In genomic region chr22:35739642-35740041, GRCh38 we compare ENCODE assay signal across 11 cellular contexts. TPM values are rescaled to one million over a fixed set of nuclear protein-coding genes. Genes with fewer than 3 reads are reported as not detected.
A peak's percentile ranks its signal among the peaks of the same experiment; 100 is the strongest.
DNase-seq lines count a peak whose midpoint lies in the region; ATAC-seq and TF ChIP-seq lines count a peak whose summit lies in the region.
"Had no signal": no experiment of that assay in that cellular context is flagged by ENCODE, and none has a peak within 500 bp of the region (broad histone marks: within the 10 kb centered on the region; RNA-seq: fewer than 3 reads in every experiment).

No MANE protein-coding gene starts in this region.

- no peak for TF ChIP-seq EP300 in sigmoid colon (IDR thresholded peaks at IDR 0.05)

- H3K27me3 ChIP-seq in PC-3 (ENCODE audit: low read length) (no peaks in the 10 kb centered on the region), sigmoid colon (no peaks in the 10 kb centered on the region)

- no peaks in the 10 kb centered on the region for H3K9me2 ChIP-seq in PC-3 (replicated peaks; ENCODE audit: low read length)

- H3K4me3 ChIP-seq in GM12865 (ENCODE audit: low read depth, low read length) = no peak overlapping the region
- H3K4me3 ChIP-seq in PC-3 (ENCODE audit: low read length) = no peak overlapping the region
- H3K4me3 ChIP-seq in fibroblast of pulmonary artery (replicated peaks; ENCODE audit: low read depth, low read length) = no peak overlapping the region
- H3K4me3 ChIP-seq in sigmoid colon = no peak overlapping the region
- H3K4me3 ChIP-seq: skin epidermis had no signal

- CTCF ChIA-PET in PC-3 (lab: Charles Lee) = no interaction called here

- H3K9ac ChIP-seq in PC-3 (ENCODE audit: low read length) = no peak overlapping the region

- H3K79me2 ChIP-seq in PC-3 (ENCODE audit: low read length) = no peaks in the 10 kb centered on the region

- peak; percentile 9 for DNase-seq in GM12865 (ENCODE audit: low read depth)
- peak; percentile 15 for DNase-seq in PC-3
- no peak for DNase-seq in fibroblast of pulmonary artery (ENCODE audit: low read depth)
- DNase-seq in sigmoid colon = no peak
- DNase-seq in superior temporal gyrus (ENCODE audit: extremely low spot score) = no peak
- DNase-seq in NCI-H146 treated with DMSO at 0.1 percent for 48 hours (lab: John Stamatoyannopoulos, UW; ENCODE audit: unreplicated experiment) = no peak
- DNase-seq: effector CD8-positive, alpha-beta T cell; NCI-H2171 had no signal

- H3K4me1 ChIP-seq in PC-3 (ENCODE audit: insufficient read depth, low read length) (peaks cover 22% of the 10 kb centered on the region), sigmoid colon (peaks cover 0 to 8% (median 2%) of the 10 kb centered on the region in 4 donors)

- TF ChIP-seq POLR2A in sigmoid colon (IDR thresholded peaks at IDR 0.05) = no peak

- H3K27ac ChIP-seq in PC-3 (ENCODE audit: low read length) (no peak overlapping the region), sigmoid colon (no peak overlapping the region)
- H3K27ac ChIP-seq: skin epidermis had no signal

- H3K4me2 ChIP-seq in PC-3 (ENCODE audit: low read length) = no peak overlapping the region

- 85 to 86% methylated on average over 5 of the region's 5 CpGs for WGBS in sigmoid colon, 2 donors

- no peaks in the 10 kb centered on the region; the same call in 1 of the 2 replicates for H3K36me3 ChIP-seq in PC-3 (ENCODE audit: low read depth, low read length)
- peaks cover 0 to 63% (median 9%) of the 10 kb centered on the region in 4 donors for H3K36me3 ChIP-seq in sigmoid colon

- POLR2A ChIA-PET in PC-3 (lab: Charles Lee; ENCODE audit: unreplicated experiment) = no interaction called here

- no peaks in the 10 kb centered on the region for H4K20me1 ChIP-seq in PC-3 (ENCODE audit: low read length)

- TF ChIP-seq CTCF in GM12865 (IDR thresholded peaks at IDR 0.05; ENCODE audit: insufficient read depth, low read depth, low read length, missing control alignments) = peak; percentile 19
- peak; percentile 39; the same call in 1 of the 2 replicates for TF ChIP-seq CTCF in PC-3 (conservative IDR thresholded peaks at IDR 0.05; ENCODE audit: low read depth, low read length)
- peak; percentile 29 for TF ChIP-seq CTCF in fibroblast of pulmonary artery (IDR thresholded peaks at IDR 0.05; ENCODE audit: low read length, missing control alignments)
- peak in 3 of 4 experiments; percentile 17 to 30 (median 29) for TF ChIP-seq CTCF in sigmoid colon (IDR thresholded peaks at IDR 0.05)

- ATAC-seq in PC-3 (no peak), HG02973 (IDR thresholded peaks at IDR 0.05; ENCODE audit: unreplicated experiment) (no peak)
- ATAC-seq: T-cell had no signal

- no TSS peak for BruUV-seq in PC-3 (replicated peaks; lab: Mats Ljungman, UMichigan)

- H3F3A ChIP-seq in PC-3 (ENCODE audit: low read length, unreplicated experiment) = peaks cover 6% of the 10 kb centered on the region

- H2AFZ ChIP-seq in PC-3 (ENCODE audit: low read length) = no peak overlapping the region

- no peaks in the 10 kb centered on the region for H3K9me3 ChIP-seq in PC-3 (ENCODE audit: low read length)
- H3K9me3 ChIP-seq in sigmoid colon = no peaks in the 10 kb centered on the region

- intact Hi-C loops in PC-3 (cut with micrococcal nuclease) = loop anchor here (5.0 kb wide), 1 partner anchor 112 kb away; no protein-coding TSS in a partner anchor
- intact Hi-C loops in sigmoid colon (cut with DNase I) = loop anchor here (5.0 kb wide), 2 partner anchors 112 to 178 kb away; no protein-coding TSS in a partner anchor

RNA-seq across cellular contexts. Expression of gene APOL5, which starts 22.0 kb away (rescaled TPM):
- total RNA-seq in PC-3 (2014; rRNA removed) (not detected in 2 replicates), sigmoid colon (not detected)
- not detected for polyA plus RNA-seq in sigmoid colon
- total RNA-seq: T-cell had no signal

Comparison
In these comparisons a context has a peak if more than half of its experiments do, and no peak if none do; other contexts are left out.
1. DNase-seq: peak in GM12865 (single experiment) and PC-3 (single experiment); none in fibroblast of pulmonary artery (single experiment), sigmoid colon (single experiment), superior temporal gyrus (single experiment) and NCI-H146 treated with DMSO at 0.1 percent for 48 hours (single experiment).
2. Peak in every context shown above with its lines, with median percentiles within 50 percentile points of each other: CTCF ChIP-seq.